Comparison of ENCODE assay signal across 26 cellular contexts in the genomic region with DNA sequence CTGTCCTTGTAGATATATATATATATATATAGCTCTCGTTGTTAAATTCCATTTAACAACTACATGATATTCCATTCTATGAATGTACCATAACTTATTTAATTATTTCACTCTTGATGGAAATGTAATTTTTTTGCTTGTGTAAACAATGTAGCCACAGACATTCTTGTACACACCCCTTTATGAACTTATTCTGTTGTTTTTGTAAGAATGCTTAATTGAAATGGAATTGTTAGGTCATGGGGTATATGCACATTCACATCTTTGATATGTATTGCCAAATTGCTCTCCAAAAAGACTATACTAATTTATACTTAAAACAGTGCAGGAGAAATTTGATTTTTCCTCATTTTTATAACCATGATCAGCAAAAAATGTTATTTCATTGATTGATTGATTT.
A peak's percentile ranks its signal among the peaks of the same experiment; 100 is the strongest.
DNase-seq lines count a peak whose midpoint lies in the region; ATAC-seq, FAIRE-seq and TF ChIP-seq lines count a peak whose summit lies in the region.
"Had no signal": no experiment of that assay in that cellular context is flagged by ENCODE, and none has a peak within 500 bp of the region (broad histone marks: within the 10 kb centered on the region; RNA-seq: fewer than 3 reads in every experiment).

No MANE protein-coding gene starts in this region.

- H3K9me1 ChIP-seq in K562 (ENCODE audit: control insufficient read depth, insufficient read depth, low read length), result no peaks in the 10 kb centered on the region

- intact Hi-C loops in K562 (cut with micrococcal nuclease), result no loop called here

- TF ChIP-seq POLR2A in K562 (conservative IDR thresholded peaks at IDR 0.05), result no peak

- no peak overlapping the region for H3K4me2 ChIP-seq in K562 (ENCODE audit: insufficient read depth, low read length)
- H3K4me2 ChIP-seq: SK-N-SH had no signal

- H3K27ac Mint-ChIP-seq in nephron progenitor cell (no peak overlapping the region), chondrocyte (ENCODE audit: unreplicated experiment) (no peak overlapping the region)
- H3K27ac Mint-ChIP-seq: B cell; CD8-positive, alpha-beta T cell had no signal

- in situ Hi-C loops in K562 (cut with MboI), result no loop called here

- H3K36me3 Mint-ChIP-seq in nephron progenitor cell (ENCODE audit: low read depth) (peaks cover 44% of the 10 kb centered on the region), chondrocyte (ENCODE audit: low read depth) (peaks cover 4% of the 10 kb centered on the region)

- H3K27me3 Mint-ChIP-seq in nephron progenitor cell (ENCODE audit: low read depth, poor library complexity), result no peaks in the 10 kb centered on the region
- H3K27me3 Mint-ChIP-seq in chondrocyte (ENCODE audit: low read depth), result no peaks in the 10 kb centered on the region
- H3K27me3 Mint-ChIP-seq: B cell had no signal

- CTCF ChIA-PET in K562 (lab: Yijun Ruan, JAX; ENCODE audit: low intra/inter-chr PET ratio), result no interaction called here

- DNase-seq in HCEC 1CT (peak; percentile 72), K562 (ENCODE audit: extremely low read depth in 1 of 4, low spot score in 3 of 4) (no peak), fibroblast of mammary gland (ENCODE audit: low read depth) (peak; percentile 22), HT-29 (ENCODE audit: low spot score) (no peak), nephron progenitor cell (no peak), chondrocyte (ENCODE audit: low spot score) (no peak)
- DNase-seq: Caco-2; CD8-positive, alpha-beta T cell; GF-D8; GOT3; KBM-7; MG63; NCI-H1105 treated with DMSO at 0.1 percent for 48 hours; NCI-H146; NCI-H1930; NCI-H2107; NCI-H524 treated with DMSO at 0.1 percent for 48 hours; NCI-H774; SK-N-SH had no signal

- no peaks in the 10 kb centered on the region for H3K27me3 ChIP-seq in K562 (ENCODE audit: control insufficient read depth in 2 of 2, insufficient read depth in 2 of 2, low read length in 2 of 2)
- H3K27me3 ChIP-seq: MG63 had no signal

- ATAC-seq in K562 (no peak), GM19023 (IDR thresholded peaks at IDR 0.05; ENCODE audit: unreplicated experiment) (no peak)
- ATAC-seq: CD8-positive, alpha-beta T cell had no signal

- H2AFZ ChIP-seq in K562 (ENCODE audit: low read depth, low read length), result no peak overlapping the region

- peaks cover 36% of the 10 kb centered on the region for H3K79me2 ChIP-seq in K562 (ENCODE audit: control insufficient read depth, insufficient read depth, low read length)

- TF ChIP-seq RAD21 in K562 (CRISPR knock-in tag; conservative IDR thresholded peaks at IDR 0.05 in 1 of 2, IDR thresholded peaks at IDR 0.05 in 1 of 2), result no peak

- 0 out of 2 replicates have a peak, but pooled peaks cover 2% of the 10 kb centered on the region for H3K9me3 ChIP-seq in K562 (replicated peaks; ENCODE audit: control insufficient read depth, insufficient read depth, low read depth, low read length)
- H3K9me3 ChIP-seq: Caco-2, HAP-1, MG63, SK-N-SH had no signal

- no peak overlapping the region for H3K27ac ChIP-seq in K562 (ENCODE audit: extremely low read depth, low read depth, low read length)
- H3K27ac ChIP-seq: C4-2B, HL-60 had no signal

- H3K9me3 Mint-ChIP-seq in nephron progenitor cell (peaks cover 19% of the 10 kb centered on the region), chondrocyte (ENCODE audit: low read depth) (peaks cover 2% of the 10 kb centered on the region)

- H3K4me3 Mint-ChIP-seq in nephron progenitor cell (no peak overlapping the region), chondrocyte (ENCODE audit: unreplicated experiment) (no peak overlapping the region)
- H3K4me3 Mint-ChIP-seq: B cell; CD8-positive, alpha-beta T cell had no signal

- H3K4me3 ChIP-seq in K562 (no peak overlapping the region), fibroblast of mammary gland (ENCODE audit: control insufficient read depth, low read depth, low read length) (no peak overlapping the region)
- H3K4me3 ChIP-seq: HAP-1, MG63 had no signal

- no peak overlapping the region for H3K9ac ChIP-seq in K562 (ENCODE audit: insufficient read depth in 1 of 2, low read depth in 2 of 2, low read length in 2 of 2)
- H3K9ac ChIP-seq: SK-N-SH had no signal

- peaks cover 17% of the 10 kb centered on the region; the same call in 2 of the 3 replicates for H3K36me3 ChIP-seq in K562 (ENCODE audit: control insufficient read depth, insufficient read depth, low read length)
- H3K36me3 ChIP-seq: HAP-1 had no signal

- 94% methylated on average over 1 of the region's 1 CpG for WGBS in K562 (ENCODE audit: insufficient coverage, low coverage, missing lambda C conversion rate)

- no TSS peak for BruUV-seq in K562 (replicated peaks; lab: Mats Ljungman, UMichigan)

- H3K4me1 Mint-ChIP-seq in nephron progenitor cell, result peaks cover 8% of the 10 kb centered on the region
- H3K4me1 Mint-ChIP-seq in chondrocyte (ENCODE audit: low read depth), result peaks cover 9% of the 10 kb centered on the region
- H3K4me1 Mint-ChIP-seq: B cell had no signal

- POLR2A ChIA-PET in K562 (lab: Yijun Ruan, JAX), result no interaction called here

- no peak for TF ChIP-seq CTCF in K562 (IDR thresholded peaks at IDR 0.05 in 2 of 3, conservative IDR thresholded peaks at IDR 0.05 in 1 of 3; ENCODE audit: insufficient read depth in 2 of 3, low read depth in 1 of 3, low read length in 3 of 3)
- TF ChIP-seq CTCF in fibroblast of mammary gland (conservative IDR thresholded peaks at IDR 0.05; ENCODE audit: control insufficient read depth, insufficient read depth, low read depth, low read length), result no peak
- TF ChIP-seq CTCF in nephron progenitor cell (IDR thresholded peaks at IDR 0.05), result no peak
- TF ChIP-seq CTCF in chondrocyte (IDR thresholded peaks at IDR 0.05), result no peak

- TF ChIP-seq EP300 in K562 (IDR thresholded peaks at IDR 0.05; ENCODE audit: low read length), result no peak

- no peaks in the 10 kb centered on the region for H3K4me1 ChIP-seq in K562 (replicated peaks in 1 of 2; ENCODE audit: control insufficient read depth in 2 of 2, insufficient read depth in 2 of 2, low read length in 2 of 2)
- H3K4me1 ChIP-seq: Caco-2, HAP-1 had no signal

- H4K20me1 ChIP-seq in K562 (replicated peaks; ENCODE audit: control insufficient read depth, insufficient read depth, low read length), result no peaks in the 10 kb centered on the region

- FAIRE-seq in K562 (lab: Jason Lieb, UNC), result no peak
- FAIRE-seq: GM12892, GM19239 had no signal

TF ChIP-seq in K562, 482 proteins besides CTCF, POLR2A, EP300 and RAD21:
- no peak for TF ChIP-seq ZNF589 (CRISPR knock-in tag; IDR thresholded peaks at IDR 0.05; ENCODE audit: low read depth)
- TF ChIP-seq ZNF316 (IDR thresholded peaks at IDR 0.05), result peak; percentile 82
- TF ChIP-seq, protein P1, sequence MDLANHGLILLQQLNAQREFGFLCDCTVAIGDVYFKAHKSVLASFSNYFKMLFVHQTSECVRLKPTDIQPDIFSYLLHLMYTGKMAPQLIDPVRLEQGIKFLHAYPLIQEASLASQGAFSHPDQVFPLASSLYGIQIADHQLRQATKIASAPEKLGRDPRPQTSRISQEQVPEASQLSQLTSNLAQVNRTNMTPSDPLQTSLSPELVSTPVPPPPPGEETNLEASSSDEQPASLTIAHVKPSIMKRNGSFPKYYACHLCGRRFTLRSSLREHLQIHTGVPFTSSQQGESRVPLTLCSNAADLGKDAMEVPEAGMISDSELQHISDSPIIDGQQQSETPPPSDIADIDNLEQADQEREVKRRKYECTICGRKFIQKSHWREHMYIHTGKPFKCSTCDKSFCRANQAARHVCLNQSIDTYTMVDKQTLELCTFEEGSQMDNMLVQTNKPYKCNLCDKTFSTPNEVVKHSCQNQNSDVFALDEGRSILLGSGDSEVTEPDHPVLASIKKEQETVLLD (IDR thresholded peaks at IDR 0.05), result no peak
- TF ChIP-seq C11orf30 (IDR thresholded peaks at IDR 0.05; ENCODE audit: low read depth), result peak; percentile 41
- no peak for TF ChIP-seq EWSR1 (IDR thresholded peaks at IDR 0.05; ENCODE audit: borderline replicate concordance, low read depth, partially characterized antibody)
- no peak for TF ChIP-seq DLX4 (CRISPR knock-in tag; IDR thresholded peaks at IDR 0.05)
TF ChIP-seq in K562: peak in this region for 2.

Comparison
In these comparisons a context has a peak if more than half of its experiments do, and no peak if none do; other contexts are left out.
1. DNase-seq: peak in HCEC 1CT (single experiment) and fibroblast of mammary gland (single experiment); none in K562 (0 of 4), HT-29 (single experiment), nephron progenitor cell (single experiment) and chondrocyte (single experiment).